ENCODE assay signal across 25 cellular contexts in the genomic region with DNA sequence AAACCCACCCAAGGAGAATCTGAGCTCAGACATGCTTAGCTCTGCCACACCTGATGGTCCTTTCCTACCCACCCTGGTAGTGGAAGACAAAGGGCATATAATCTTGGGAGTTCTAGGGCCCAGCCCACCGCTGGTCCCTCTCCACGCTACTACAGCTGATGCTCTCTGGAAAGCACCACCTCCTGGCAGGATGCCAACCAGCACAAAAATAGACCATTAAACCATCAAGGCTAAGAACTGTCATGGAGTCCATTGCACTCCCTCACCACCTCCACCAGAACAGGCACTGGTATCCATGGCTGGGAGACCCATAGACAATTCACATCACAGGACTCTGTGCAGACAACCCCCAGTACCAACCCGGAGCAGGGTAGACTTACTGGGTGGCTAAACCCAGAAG.
"Had no signal": no experiment of that assay in that cellular context is flagged by ENCODE, and none has a peak within 500 bp of the region (broad histone marks: within the 10 kb centered on the region; RNA-seq: fewer than 3 reads in every experiment).

No MANE protein-coding gene starts in this region.

- H3K4me1 ChIP-seq: foreskin keratinocyte, neural progenitor cell, sigmoid colon, testis, vagina had no signal

- H3K36me3 ChIP-seq: neural progenitor cell, sigmoid colon, vagina had no signal

- H3K27ac ChIP-seq: foreskin keratinocyte, neural progenitor cell, sigmoid colon, testis, vagina, VCaP had no signal

- ATAC-seq: activated CD4-positive, CD25-positive, alpha-beta regulatory T cell treated with anti-CD3 and anti-CD28 coated beads, Interleukin-2, amount 50 U/mL, for 24 hours; foreskin keratinocyte; left lobe of liver; naive thymus-derived CD4-positive, alpha-beta T cell; stimulated activated naive B cell treated with anti-CD40 and anti-IgM and Interleukin-4, amounts not matched to agents 10 μg/mL and 1 μg/mL and 100 μg/mL, for 72 hours had no signal

- H3K36me3 Mint-ChIP-seq: brain; neural progenitor cell; stimulated activated naive B cell treated with anti-CD40 and anti-IgM and Interleukin-4, amounts not matched to agents 10 μg/mL and 1 μg/mL and 100 μg/mL, for 72 hours had no signal

- H3K27me3 ChIP-seq: sigmoid colon, testis, vagina had no signal

- H3K4me3 Mint-ChIP-seq: activated naive CD4-positive, alpha-beta T cell treated with anti-CD3 and anti-CD28 coated beads, Interleukin-2, amount 10 ng/mL, durations not matched to agents 7 days and 5 days; brain; dendritic cell treated with granulocyte-macrophage colony-stimulating factor and Interleukin-4, amounts not matched to agents 40 ng/mL and 50 ng/mL, for 4 days; neural progenitor cell; stimulated activated naive B cell treated with anti-CD40 and anti-IgM and Interleukin-4, amounts not matched to agents 10 μg/mL and 1 μg/mL and 100 μg/mL, for 72 hours had no signal

- H3K4me3 ChIP-seq: lung, neural progenitor cell, sigmoid colon, smooth muscle cell, testis, vagina had no signal

- H3K27me3 Mint-ChIP-seq: activated naive CD4-positive, alpha-beta T cell treated with anti-CD3 and anti-CD28 coated beads, Interleukin-2, amount 10 ng/mL, durations not matched to agents 7 days and 5 days; dendritic cell treated with granulocyte-macrophage colony-stimulating factor and Interleukin-4, amounts not matched to agents 40 ng/mL and 50 ng/mL, for 4 days; naive thymus-derived CD4-positive, alpha-beta T cell; stimulated activated naive B cell treated with anti-CD40 and anti-IgM and Interleukin-4, amounts not matched to agents 10 μg/mL and 1 μg/mL and 100 μg/mL, for 72 hours had no signal

- H3K9me3 ChIP-seq: sigmoid colon, testis, vagina had no signal

- H3K27ac Mint-ChIP-seq: activated naive CD4-positive, alpha-beta T cell treated with anti-CD3 and anti-CD28 coated beads, Interleukin-2, amount 10 ng/mL, durations not matched to agents 7 days and 5 days; brain; dendritic cell treated with granulocyte-macrophage colony-stimulating factor and Interleukin-4, amounts not matched to agents 40 ng/mL and 50 ng/mL, for 4 days; neural progenitor cell had no signal

- H3K4me1 Mint-ChIP-seq: brain had no signal

- DNase-seq: activated CD4-positive, alpha-beta T cell treated with anti-CD3 and anti-CD28 coated beads, Interleukin-2, amount 50 U/mL, for 1 hour; activated CD8-positive, alpha-beta memory T cell treated with anti-CD3 and anti-CD28 coated beads for 24 hours; activated effector memory CD4-positive, alpha-beta T cell treated with anti-CD3 and anti-CD28 coated beads, Interleukin-2, amount 50 U/mL, for 16 hours; activated naive CD4-positive, alpha-beta T cell treated with anti-CD3 and anti-CD28 coated beads, Interleukin-2, amount 10 ng/mL, durations not matched to agents 7 days and 5 days; activated T-cell treated with anti-CD3 and anti-CD28 coated beads, Interleukin-2, amount 50 U/mL, for 48 hours; effector CD4-positive, alpha-beta T cell; foreskin keratinocyte; naive thymus-derived CD4-positive, alpha-beta T cell; sigmoid colon; stimulated activated CD4-positive, alpha-beta T cell treated with anti-CD3 and anti-CD28 coated beads, Interleukin-2, amount 100 ng/mL, for 48 hours; stimulated activated CD8-positive, alpha-beta memory T cell treated with anti-CD3 and anti-CD28 coated beads, Interleukin-4, amount 100 ng/mL, for 48 hours; stimulated activated naive B cell treated with anti-CD40 and anti-IgM and Interleukin-4, amounts not matched to agents 10 μg/mL and 1 μg/mL and 100 μg/mL, for 72 hours; T-helper 1 cell; T1000; testis; trophoblast cell had no signal
